In the genomic region with DNA sequence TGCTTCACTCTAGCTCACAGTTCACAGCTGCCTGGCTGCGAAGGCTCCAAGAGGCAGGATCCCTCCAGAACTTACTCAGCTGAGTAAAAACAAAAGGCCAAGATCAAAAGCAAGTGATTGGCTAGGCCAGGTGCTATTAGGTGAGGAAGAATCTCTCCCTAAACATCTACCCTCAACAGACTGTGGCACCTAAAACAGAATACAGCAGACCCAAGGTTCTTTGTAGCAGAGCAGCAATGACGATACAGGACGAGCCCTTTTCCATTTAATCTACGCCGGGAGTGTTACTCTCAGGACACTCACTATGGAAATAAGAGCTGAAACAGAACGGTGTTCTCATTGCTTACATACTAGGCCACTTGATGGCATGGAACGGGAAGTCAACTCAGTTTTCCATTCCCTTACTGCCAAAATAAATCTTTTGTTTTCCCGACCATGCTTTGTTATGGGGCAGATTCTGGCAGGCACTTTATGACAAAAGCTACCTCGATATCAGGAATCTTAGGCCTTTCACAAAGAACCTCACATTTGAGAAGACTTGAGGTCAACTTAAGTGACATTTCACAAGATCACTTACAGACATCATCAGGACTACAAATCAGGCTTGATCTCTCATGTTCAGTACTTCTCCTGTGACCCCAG, we compare ENCODE assay signal across 8 cellular contexts. TPM values are rescaled to one million over a fixed set of nuclear protein-coding genes. Genes with fewer than 3 reads are reported as not detected.
A peak's percentile ranks its signal among the peaks of the same experiment; 100 is the strongest.
DNase-seq lines count a peak whose midpoint lies in the region; ATAC-seq and TF ChIP-seq lines count a peak whose summit lies in the region.

No MANE protein-coding gene starts in this region.

- H3K4me3 ChIP-seq in parathyroid adenoma (ENCODE audit: low read depth, low read length): peak overlapping the region; percentile 72

- TF ChIP-seq CTCF in glutamatergic neuron (IDR thresholded peaks at IDR 0.05; ENCODE audit: partially characterized antibody, unreplicated experiment) (no peak), parathyroid adenoma (IDR thresholded peaks at IDR 0.05) (no peak)

- peaks cover 3% of the 10 kb centered on the region for H3K4me1 ChIP-seq in parathyroid adenoma

- H3K9me3 ChIP-seq in KOPT-K1 (ENCODE audit: insufficient read depth, low read length, poor library complexity, severe bottlenecking) (no peaks in the 10 kb centered on the region), parathyroid adenoma (ENCODE audit: control insufficient read depth, low read length) (no peaks in the 10 kb centered on the region)

- peaks cover 10% of the 10 kb centered on the region for H3K79me2 ChIP-seq in parathyroid adenoma

- H3K9ac ChIP-seq in parathyroid adenoma: peak overlapping the region; percentile 59

- peaks cover 4% of the 10 kb centered on the region for H3K27me3 Mint-ChIP-seq in glutamatergic neuron (ENCODE audit: unreplicated experiment)

- peak overlapping the region; percentile 75 for H3K4me2 ChIP-seq in parathyroid adenoma (ENCODE audit: low read length)

- peak overlapping the region; percentile 97 for H3K4me3 Mint-ChIP-seq in glutamatergic neuron (ENCODE audit: unreplicated experiment)

- peak overlapping the region; percentile 76 for H2AFZ ChIP-seq in parathyroid adenoma

- H3K27ac ChIP-seq in KOPT-K1 (ENCODE audit: low read depth, low read length, poor library complexity, severe bottlenecking): peak overlapping the region; percentile 92
- peak overlapping the region; percentile 97 for H3K27ac ChIP-seq in parathyroid adenoma

- DNase-seq in EH (ENCODE audit: low read depth): peak; percentile 44
- no peak for DNase-seq in activated naive CD4-positive, alpha-beta T cell treated with anti-CD3 and anti-CD28 coated beads, Interleukin-2, amount 50 U/mL, for 72 hours (ENCODE audit: low spot score in 2 of 2)
- no peak for DNase-seq in glutamatergic neuron
- no peak for DNase-seq in amygdala (lab: John Stamatoyannopoulos, UW)

- ATAC-seq in activated naive CD4-positive, alpha-beta T cell treated with anti-CD3 and anti-CD28 coated beads, Interleukin-2, amount 50 U/mL, for 72 hours: no peak
- ATAC-seq in HG02870 (IDR thresholded peaks at IDR 0.05; ENCODE audit: unreplicated experiment) (no peak), GM21526 (IDR thresholded peaks at IDR 0.05; ENCODE audit: low FRiP score, unreplicated experiment) (no peak)

- peak overlapping the region; percentile 97 for H3K27ac Mint-ChIP-seq in activated naive CD4-positive, alpha-beta T cell treated with anti-CD3 and anti-CD28 coated beads, Interleukin-2, amount 50 U/mL, for 72 hours
- peak overlapping the region; percentile 99 for H3K27ac Mint-ChIP-seq in glutamatergic neuron (ENCODE audit: unreplicated experiment)

- H3K36me3 Mint-ChIP-seq in activated naive CD4-positive, alpha-beta T cell treated with anti-CD3 and anti-CD28 coated beads, Interleukin-2, amount 50 U/mL, for 72 hours: peaks cover 8 to 28% of the 10 kb centered on the region in 2 donors
- no peaks in the 10 kb centered on the region for H3K36me3 Mint-ChIP-seq in glutamatergic neuron (ENCODE audit: unreplicated experiment)

- peaks cover 14% of the 10 kb centered on the region for H3K4me1 Mint-ChIP-seq in glutamatergic neuron (ENCODE audit: low read depth, unreplicated experiment)

- H3K27me3 ChIP-seq in parathyroid adenoma (ENCODE audit: control insufficient read depth, insufficient read depth, low read length): no peaks in the 10 kb centered on the region

- no peaks in the 10 kb centered on the region for H3K9me3 Mint-ChIP-seq in activated naive CD4-positive, alpha-beta T cell treated with anti-CD3 and anti-CD28 coated beads, Interleukin-2, amount 50 U/mL, for 72 hours
- peaks cover 6% of the 10 kb centered on the region for H3K9me3 Mint-ChIP-seq in glutamatergic neuron (ENCODE audit: unreplicated experiment)

- H3K36me3 ChIP-seq in KOPT-K1 (ENCODE audit: insufficient read depth, low read length) (peaks cover 40% of the 10 kb centered on the region), parathyroid adenoma (ENCODE audit: control insufficient read depth, insufficient read depth, low read length) (no peaks in the 10 kb centered on the region)

RNA-seq across cellular contexts. Expression of gene ICE2, which starts 0.8 kb away (rescaled TPM):
- 10 to 100 TPM; 52.5 to 76.1 TPM for total RNA-seq in activated naive CD4-positive, alpha-beta T cell treated with anti-CD3 and anti-CD28 coated beads, Interleukin-2, amount 50 U/mL, for 72 hours
- 53.9 TPM for total RNA-seq in glutamatergic neuron (ENCODE audit: unreplicated experiment)
